1 cellular context compared by ENCODE assay signal in genomic region chr1:67760030-67760821, GRCh38.
TF ChIP-seq lines count a peak whose summit lies in the region.

No MANE protein-coding gene starts in this region.

TF ChIP-seq in HepG2, 621 proteins besides CTCF, POLR2A, EP300 and RAD21 (continued from another document and continues in another):
- TF ChIP-seq, protein P1, sequence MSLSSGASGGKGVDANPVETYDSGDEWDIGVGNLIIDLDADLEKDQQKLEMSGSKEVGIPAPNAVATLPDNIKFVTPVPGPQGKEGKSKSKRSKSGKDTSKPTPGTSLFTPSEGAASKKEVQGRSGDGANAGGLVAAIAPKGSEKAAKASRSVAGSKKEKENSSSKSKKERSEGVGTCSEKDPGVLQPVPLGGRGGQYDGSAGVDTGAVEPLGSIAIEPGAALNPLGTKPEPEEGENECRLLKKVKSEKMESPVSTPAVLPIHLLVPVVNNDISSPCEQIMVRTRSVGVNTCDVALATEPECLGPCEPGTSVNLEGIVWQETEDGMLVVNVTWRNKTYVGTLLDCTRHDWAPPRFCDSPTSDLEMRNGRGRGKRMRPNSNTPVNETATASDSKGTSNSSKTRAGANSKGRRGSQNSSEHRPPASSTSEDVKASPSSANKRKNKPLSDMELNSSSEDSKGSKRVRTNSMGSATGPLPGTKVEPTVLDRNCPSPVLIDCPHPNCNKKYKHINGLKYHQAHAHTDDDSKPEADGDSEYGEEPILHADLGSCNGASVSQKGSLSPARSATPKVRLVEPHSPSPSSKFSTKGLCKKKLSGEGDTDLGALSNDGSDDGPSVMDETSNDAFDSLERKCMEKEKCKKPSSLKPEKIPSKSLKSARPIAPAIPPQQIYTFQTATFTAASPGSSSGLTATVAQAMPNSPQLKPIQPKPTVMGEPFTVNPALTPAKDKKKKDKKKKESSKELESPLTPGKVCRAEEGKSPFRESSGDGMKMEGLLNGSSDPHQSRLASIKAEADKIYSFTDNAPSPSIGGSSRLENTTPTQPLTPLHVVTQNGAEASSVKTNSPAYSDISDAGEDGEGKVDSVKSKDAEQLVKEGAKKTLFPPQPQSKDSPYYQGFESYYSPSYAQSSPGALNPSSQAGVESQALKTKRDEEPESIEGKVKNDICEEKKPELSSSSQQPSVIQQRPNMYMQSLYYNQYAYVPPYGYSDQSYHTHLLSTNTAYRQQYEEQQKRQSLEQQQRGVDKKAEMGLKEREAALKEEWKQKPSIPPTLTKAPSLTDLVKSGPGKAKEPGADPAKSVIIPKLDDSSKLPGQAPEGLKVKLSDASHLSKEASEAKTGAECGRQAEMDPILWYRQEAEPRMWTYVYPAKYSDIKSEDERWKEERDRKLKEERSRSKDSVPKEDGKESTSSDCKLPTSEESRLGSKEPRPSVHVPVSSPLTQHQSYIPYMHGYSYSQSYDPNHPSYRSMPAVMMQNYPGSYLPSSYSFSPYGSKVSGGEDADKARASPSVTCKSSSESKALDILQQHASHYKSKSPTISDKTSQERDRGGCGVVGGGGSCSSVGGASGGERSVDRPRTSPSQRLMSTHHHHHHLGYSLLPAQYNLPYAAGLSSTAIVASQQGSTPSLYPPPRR (CRISPR knock-in tag; IDR thresholded peaks at IDR 0.05; ENCODE audit: borderline replicate concordance): no peak; the same call in 1 of the 2 replicates
- TF ChIP-seq, protein P2, sequence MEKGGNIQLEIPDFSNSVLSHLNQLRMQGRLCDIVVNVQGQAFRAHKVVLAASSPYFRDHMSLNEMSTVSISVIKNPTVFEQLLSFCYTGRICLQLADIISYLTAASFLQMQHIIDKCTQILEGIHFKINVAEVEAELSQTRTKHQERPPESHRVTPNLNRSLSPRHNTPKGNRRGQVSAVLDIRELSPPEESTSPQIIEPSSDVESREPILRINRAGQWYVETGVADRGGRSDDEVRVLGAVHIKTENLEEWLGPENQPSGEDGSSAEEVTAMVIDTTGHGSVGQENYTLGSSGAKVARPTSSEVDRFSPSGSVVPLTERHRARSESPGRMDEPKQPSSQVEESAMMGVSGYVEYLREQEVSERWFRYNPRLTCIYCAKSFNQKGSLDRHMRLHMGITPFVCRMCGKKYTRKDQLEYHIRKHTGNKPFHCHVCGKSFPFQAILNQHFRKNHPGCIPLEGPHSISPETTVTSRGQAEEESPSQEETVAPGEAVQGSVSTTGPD (CRISPR knock-in tag; IDR thresholded peaks at IDR 0.05): no peak
- TF ChIP-seq, protein P3, sequence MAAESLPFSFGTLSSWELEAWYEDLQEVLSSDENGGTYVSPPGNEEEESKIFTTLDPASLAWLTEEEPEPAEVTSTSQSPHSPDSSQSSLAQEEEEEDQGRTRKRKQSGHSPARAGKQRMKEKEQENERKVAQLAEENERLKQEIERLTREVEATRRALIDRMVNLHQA (CRISPR knock-in tag; IDR thresholded peaks at IDR 0.05): no peak
- no peak for TF ChIP-seq TEAD2 (CRISPR knock-in tag; IDR thresholded peaks at IDR 0.05)
- TF ChIP-seq, protein P4, sequence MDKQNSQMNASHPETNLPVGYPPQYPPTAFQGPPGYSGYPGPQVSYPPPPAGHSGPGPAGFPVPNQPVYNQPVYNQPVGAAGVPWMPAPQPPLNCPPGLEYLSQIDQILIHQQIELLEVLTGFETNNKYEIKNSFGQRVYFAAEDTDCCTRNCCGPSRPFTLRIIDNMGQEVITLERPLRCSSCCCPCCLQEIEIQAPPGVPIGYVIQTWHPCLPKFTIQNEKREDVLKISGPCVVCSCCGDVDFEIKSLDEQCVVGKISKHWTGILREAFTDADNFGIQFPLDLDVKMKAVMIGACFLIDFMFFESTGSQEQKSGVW (CRISPR knock-in tag; IDR thresholded peaks at IDR 0.05; ENCODE audit: borderline replicate concordance): no peak
- TF ChIP-seq HIC2 (CRISPR knock-in tag; IDR thresholded peaks at IDR 0.05; ENCODE audit: low read depth): no peak
- no peak for TF ChIP-seq ETV5 (CRISPR knock-in tag; IDR thresholded peaks at IDR 0.05; ENCODE audit: borderline replicate concordance)
- TF ChIP-seq ZNF781 (CRISPR knock-in tag; IDR thresholded peaks at IDR 0.05; ENCODE audit: borderline replicate concordance, not compliant biosample characterization): peak; percentile 64
- TF ChIP-seq ZSCAN29 (CRISPR knock-in tag; conservative IDR thresholded peaks at IDR 0.05): no peak
- TF ChIP-seq, protein P5, sequence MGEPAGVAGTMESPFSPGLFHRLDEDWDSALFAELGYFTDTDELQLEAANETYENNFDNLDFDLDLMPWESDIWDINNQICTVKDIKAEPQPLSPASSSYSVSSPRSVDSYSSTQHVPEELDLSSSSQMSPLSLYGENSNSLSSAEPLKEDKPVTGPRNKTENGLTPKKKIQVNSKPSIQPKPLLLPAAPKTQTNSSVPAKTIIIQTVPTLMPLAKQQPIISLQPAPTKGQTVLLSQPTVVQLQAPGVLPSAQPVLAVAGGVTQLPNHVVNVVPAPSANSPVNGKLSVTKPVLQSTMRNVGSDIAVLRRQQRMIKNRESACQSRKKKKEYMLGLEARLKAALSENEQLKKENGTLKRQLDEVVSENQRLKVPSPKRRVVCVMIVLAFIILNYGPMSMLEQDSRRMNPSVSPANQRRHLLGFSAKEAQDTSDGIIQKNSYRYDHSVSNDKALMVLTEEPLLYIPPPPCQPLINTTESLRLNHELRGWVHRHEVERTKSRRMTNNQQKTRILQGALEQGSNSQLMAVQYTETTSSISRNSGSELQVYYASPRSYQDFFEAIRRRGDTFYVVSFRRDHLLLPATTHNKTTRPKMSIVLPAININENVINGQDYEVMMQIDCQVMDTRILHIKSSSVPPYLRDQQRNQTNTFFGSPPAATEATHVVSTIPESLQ (CRISPR knock-in tag; conservative IDR thresholded peaks at IDR 0.05): no peak
- TF ChIP-seq HNF1A (IDR thresholded peaks at IDR 0.05; ENCODE audit: low read depth): no peak
- no peak for TF ChIP-seq HNF1A (CRISPR knock-in tag; IDR thresholded peaks at IDR 0.05; ENCODE audit: borderline replicate concordance)
- no peak for TF ChIP-seq HMGA1 (CRISPR knock-in tag; conservative IDR thresholded peaks at IDR 0.05)
- no peak for TF ChIP-seq AGO1 (IDR thresholded peaks at IDR 0.05; ENCODE audit: low read depth, low read length, poor library complexity, severe bottlenecking)
- no peak for TF ChIP-seq MATR3 (CRISPR knock-in tag; IDR thresholded peaks at IDR 0.05)
- TF ChIP-seq ZNF232 (CRISPR knock-in tag; IDR thresholded peaks at IDR 0.05; ENCODE audit: borderline replicate concordance): no peak
- no peak for TF ChIP-seq REL (CRISPR knock-in tag; conservative IDR thresholded peaks at IDR 0.05)
- TF ChIP-seq MXD1 (CRISPR knock-in tag; IDR thresholded peaks at IDR 0.05): no peak
- TF ChIP-seq ZNF597 (CRISPR knock-in tag; IDR thresholded peaks at IDR 0.05): no peak
- no peak for TF ChIP-seq PCBP1 (IDR thresholded peaks at IDR 0.05; ENCODE audit: borderline replicate concordance, low read depth, low read length)
- no peak; a peak in 1 of 4 replicates for TF ChIP-seq REST (IDR thresholded peaks at IDR 0.05; ENCODE audit: borderline replicate concordance in 1 of 2, low read depth in 1 of 2, low read length in 2 of 2)
- no peak for TF ChIP-seq PAF1 (CRISPR knock-in tag; IDR thresholded peaks at IDR 0.05)
- TF ChIP-seq, protein P6, sequence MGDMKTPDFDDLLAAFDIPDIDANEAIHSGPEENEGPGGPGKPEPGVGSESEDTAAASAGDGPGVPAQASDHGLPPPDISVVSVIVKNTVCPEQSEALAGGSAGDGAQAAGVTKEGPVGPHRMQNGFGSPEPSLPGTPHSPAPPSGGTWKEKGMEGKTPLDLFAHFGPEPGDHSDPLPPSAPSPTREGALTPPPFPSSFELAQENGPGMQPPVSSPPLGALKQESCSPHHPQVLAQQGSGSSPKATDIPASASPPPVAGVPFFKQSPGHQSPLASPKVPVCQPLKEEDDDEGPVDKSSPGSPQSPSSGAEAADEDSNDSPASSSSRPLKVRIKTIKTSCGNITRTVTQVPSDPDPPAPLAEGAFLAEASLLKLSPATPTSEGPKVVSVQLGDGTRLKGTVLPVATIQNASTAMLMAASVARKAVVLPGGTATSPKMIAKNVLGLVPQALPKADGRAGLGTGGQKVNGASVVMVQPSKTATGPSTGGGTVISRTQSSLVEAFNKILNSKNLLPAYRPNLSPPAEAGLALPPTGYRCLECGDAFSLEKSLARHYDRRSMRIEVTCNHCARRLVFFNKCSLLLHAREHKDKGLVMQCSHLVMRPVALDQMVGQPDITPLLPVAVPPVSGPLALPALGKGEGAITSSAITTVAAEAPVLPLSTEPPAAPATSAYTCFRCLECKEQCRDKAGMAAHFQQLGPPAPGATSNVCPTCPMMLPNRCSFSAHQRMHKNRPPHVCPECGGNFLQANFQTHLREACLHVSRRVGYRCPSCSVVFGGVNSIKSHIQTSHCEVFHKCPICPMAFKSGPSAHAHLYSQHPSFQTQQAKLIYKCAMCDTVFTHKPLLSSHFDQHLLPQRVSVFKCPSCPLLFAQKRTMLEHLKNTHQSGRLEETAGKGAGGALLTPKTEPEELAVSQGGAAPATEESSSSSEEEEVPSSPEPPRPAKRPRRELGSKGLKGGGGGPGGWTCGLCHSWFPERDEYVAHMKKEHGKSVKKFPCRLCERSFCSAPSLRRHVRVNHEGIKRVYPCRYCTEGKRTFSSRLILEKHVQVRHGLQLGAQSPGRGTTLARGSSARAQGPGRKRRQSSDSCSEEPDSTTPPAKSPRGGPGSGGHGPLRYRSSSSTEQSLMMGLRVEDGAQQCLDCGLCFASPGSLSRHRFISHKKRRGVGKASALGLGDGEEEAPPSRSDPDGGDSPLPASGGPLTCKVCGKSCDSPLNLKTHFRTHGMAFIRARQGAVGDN (CRISPR knock-in tag; IDR thresholded peaks at IDR 0.05): no peak
- no peak for TF ChIP-seq EED (CRISPR knock-in tag; IDR thresholded peaks at IDR 0.05)
- peak; percentile 15; the same call in 1 of the 2 replicates for TF ChIP-seq FOXJ3 (CRISPR knock-in tag; IDR thresholded peaks at IDR 0.05; ENCODE audit: borderline replicate concordance)
- 0 out of 2 replicates have a peak, but pooled peaks have one; percentile 28 for TF ChIP-seq MEF2D (CRISPR knock-in tag; IDR thresholded peaks at IDR 0.05)
